In genomic region chr2:109898462-109899336, GRCh38 we compare ENCODE assay signal across 9 cellular contexts. TPM values are rescaled to one million over a fixed set of nuclear protein-coding genes. Genes with fewer than 3 reads are reported as not detected.
A peak's percentile ranks its signal among the peaks of the same experiment; 100 is the strongest.
DNase-seq lines count a peak whose midpoint lies in the region; ATAC-seq and TF ChIP-seq lines count a peak whose summit lies in the region.
"Not testable (repeated sequence)": the region's sequence is repeated elsewhere in the genome, so short reads cannot be mapped to it uniquely, and the experiment has no call there.
"Had no signal": no experiment of that assay in that cellular context is flagged by ENCODE, and none has a peak within 500 bp of the region (broad histone marks: within the 10 kb centered on the region; RNA-seq: fewer than 3 reads in every experiment).

LIMS3 (plus strand) TSS chr2:109898688; CDS start chr2:109898729, 41 bp downstream.

- H3K18ac ChIP-seq in IMR-90 (ENCODE audit: low read depth, low read length) = not testable (repeated sequence)

- not testable (repeated sequence) for H3K14ac ChIP-seq in IMR-90 (replicated peaks; ENCODE audit: low read depth, low read length)

- H3K56ac ChIP-seq in IMR-90 (ENCODE audit: extremely low read depth, insufficient read depth, low read length) = not testable (repeated sequence)

- not testable (repeated sequence) for TF ChIP-seq CTCF in IMR-90 (conservative IDR thresholded peaks at IDR 0.05; ENCODE audit: low read depth, low read length); body of pancreas (IDR thresholded peaks at IDR 0.05); fibroblast of villous mesenchyme (IDR thresholded peaks at IDR 0.05; ENCODE audit: insufficient read depth, low read depth, low read length); heart right ventricle (IDR thresholded peaks at IDR 0.05); left lung (IDR thresholded peaks at IDR 0.05); mucosa of descending colon (IDR thresholded peaks at IDR 0.05)

- H2BK20ac ChIP-seq in IMR-90 (ENCODE audit: low read depth, low read length) = not testable (repeated sequence)

- POLR2A ChIA-PET in IMR-90 (lab: Charles Lee; ENCODE audit: unreplicated experiment) = not testable (repeated sequence)

- H3K4me3 ChIP-seq in IMR-90 (ENCODE audit: insufficient read depth, low read depth, low read length); body of pancreas; fibroblast of villous mesenchyme (ENCODE audit: low read depth, low read length); heart right ventricle; left lung; mucosa of descending colon; aorta (ENCODE audit: low read length in 2 of 2): not testable (repeated sequence)

- not testable (repeated sequence) for H3K27ac ChIP-seq in IMR-90 (ENCODE audit: insufficient read depth, low read length); body of pancreas; heart right ventricle; left lung; aorta (ENCODE audit: low read depth in 1 of 2, low read length in 2 of 2)

- H3K4me1 ChIP-seq in IMR-90 (ENCODE audit: control insufficient read depth, insufficient read depth, low read length); body of pancreas; heart right ventricle; left lung; mucosa of descending colon (ENCODE audit: low read depth); aorta (ENCODE audit: control insufficient read depth in 1 of 2, insufficient read depth in 2 of 2, low read length in 2 of 2): not testable (repeated sequence)

- H3K9ac ChIP-seq in IMR-90 (ENCODE audit: low read depth, low read length) = not testable (repeated sequence)

- not testable (repeated sequence) for H2BK5ac ChIP-seq in IMR-90 (ENCODE audit: low read depth, low read length, poor library complexity, severe bottlenecking)

- not testable (repeated sequence) for TF ChIP-seq POLR2A in IMR-90 (IDR thresholded peaks at IDR 0.05; ENCODE audit: low read depth, low read length); body of pancreas (IDR thresholded peaks at IDR 0.05)

- H4K91ac ChIP-seq in IMR-90 (ENCODE audit: insufficient read depth, low read depth, low read length) = not testable (repeated sequence)

- not testable (repeated sequence) for H2BK15ac ChIP-seq in IMR-90 (ENCODE audit: low read depth, low read length)

- H3K4me2 ChIP-seq in IMR-90 (ENCODE audit: low read depth, low read length) = not testable (repeated sequence)

- not testable (repeated sequence) for H3K36me3 ChIP-seq in IMR-90 (ENCODE audit: control insufficient read depth, insufficient read depth, low read length); body of pancreas (replicated peaks in 1 of 2; ENCODE audit: insufficient read depth in 1 of 2, low read depth in 2 of 2); heart right ventricle; left lung; mucosa of descending colon (ENCODE audit: low read depth); aorta (ENCODE audit: control insufficient read depth in 1 of 2, insufficient read depth in 2 of 2, low read length in 1 of 2)

- H3K23ac ChIP-seq in IMR-90 (ENCODE audit: low read depth, low read length) = not testable (repeated sequence)

- H2AK9ac ChIP-seq in IMR-90 (replicated peaks; ENCODE audit: low read depth, low read length, poor library complexity) = not testable (repeated sequence)

- TF ChIP-seq RAD21 in IMR-90 (IDR thresholded peaks at IDR 0.05; ENCODE audit: low read length) = not testable (repeated sequence)

- H4K20me1 ChIP-seq in IMR-90 (ENCODE audit: insufficient read depth, low read length) = not testable (repeated sequence)

- H2AK5ac ChIP-seq in IMR-90 (ENCODE audit: low read depth, low read length) = not testable (repeated sequence)

- CTCF ChIA-PET in IMR-90 (lab: Yijun Ruan, JAX) = not testable (repeated sequence)

- H3K9me3 ChIP-seq in IMR-90 (ENCODE audit: control insufficient read depth, insufficient read depth, low read length); body of pancreas; heart right ventricle; left lung; mucosa of descending colon; aorta (ENCODE audit: control insufficient read depth, low read length): not testable (repeated sequence)

- H4K5ac ChIP-seq in IMR-90 (ENCODE audit: low read depth, low read length) = not testable (repeated sequence)

- not testable (repeated sequence) for H3K79me1 ChIP-seq in IMR-90 (ENCODE audit: low read depth in 1 of 2, low read length in 2 of 2)

- not testable (repeated sequence) for H2AFZ ChIP-seq in IMR-90 (replicated peaks; ENCODE audit: low read length, poor library complexity)

- intact Hi-C loops in IMR-90 (cut with micrococcal nuclease); body of pancreas (cut with DNase I); heart right ventricle (cut with DNase I); left lung (cut with DNase I); mucosa of descending colon (cut with DNase I, micrococcal nuclease); sciatic nerve (cut with DNase I); aorta (cut with DNase I): not testable (repeated sequence)

- not testable (repeated sequence) for DNase-seq in IMR-90; body of pancreas; fibroblast of villous mesenchyme (ENCODE audit: low read depth); heart right ventricle; left lung; mucosa of descending colon; sciatic nerve (ENCODE audit: low spot score); aorta

- in situ Hi-C loops in IMR-90 (cut with MboI; ENCODE audit: low sequenced_read_pairs) = not testable (repeated sequence)

- BruUV-seq in IMR-90 (replicated peaks; lab: Mats Ljungman, UMichigan) = TSS peak; percentile 54

- WGBS in IMR-90 (ENCODE audit: extremely low coverage in 2 of 2, insufficient read length in 1 of 2), 2 experiments = no CpG with 5 or more reads among the region's 28 CpGs
- no CpG with 5 or more reads among the region's 28 CpGs for WGBS in body of pancreas, 2 donors
- no CpG with 5 or more reads among the region's 28 CpGs for WGBS in heart right ventricle, 2 donors
- no CpG with 5 or more reads among the region's 28 CpGs for WGBS in aorta, 2 donors

- H4K8ac ChIP-seq in IMR-90 (ENCODE audit: low read depth in 2 of 2, low read length in 2 of 2) = not testable (repeated sequence)

- not testable (repeated sequence) for H3K9me1 ChIP-seq in IMR-90 (ENCODE audit: insufficient read depth, low read length)

- dilution Hi-C loops in IMR-90 (cut with HindIII; ENCODE audit: low sequenced_read_pairs, unreplicated experiment) = not testable (repeated sequence)

- H2BK120ac ChIP-seq in IMR-90 (ENCODE audit: low read depth, low read length) = not testable (repeated sequence)

- H3K27me3 ChIP-seq in IMR-90 (ENCODE audit: control insufficient read depth, insufficient read depth, low read length); body of pancreas; heart right ventricle; left lung; aorta (ENCODE audit: control insufficient read depth in 1 of 2, insufficient read depth in 2 of 2, low read length in 1 of 2): not testable (repeated sequence)

- not testable (repeated sequence) for ATAC-seq in IMR-90 (ENCODE audit: low read depth)
- ATAC-seq in body of pancreas = peak; percentile 83
- peak; percentile 96 to 99 (median 98) for ATAC-seq in heart right ventricle
- ATAC-seq in left lung = peak; percentile 48
- ATAC-seq in mucosa of descending colon = peak; percentile 66
- peak; percentile 97 for ATAC-seq in sciatic nerve
- ATAC-seq in aorta (ENCODE audit: low FRiP score) = peak; percentile 95

- H3K4ac ChIP-seq in IMR-90 (ENCODE audit: low read depth, low read length) = not testable (repeated sequence)

RNA-seq across cellular contexts. Expression of gene LIMS3, which starts in this region (rescaled TPM):
- total RNA-seq in IMR-90 (2012; rRNA removed) = 4.4 and 12.7 TPM in 2 replicates
- polyA plus RNA-seq in IMR-90 (2012; rRNA removed) = 0.44 and 0.99 TPM in 2 replicates
- polyA plus RNA-seq in IMR-90 (2012; cell fraction: cytosol; rRNA removed) = 1.6 and 2.0 TPM in 2 replicates
- 4.4 and 16.1 TPM in 2 replicates for polyA plus RNA-seq in IMR-90 (2012; cell fraction: nucleus; rRNA removed; ENCODE audit: low replicate concordance)
- 1 to 10 TPM; 4.7 to 4.9 TPM for total RNA-seq in body of pancreas
- total RNA-seq in fibroblast of villous mesenchyme = 5.8 and 14.2 TPM in 2 replicates
- total RNA-seq in heart right ventricle = 1 to 10 TPM; 2.5 to 7.0 (median 4.5) TPM
- 1 to 10 TPM; 1.0 to 3.6 TPM for polyA plus RNA-seq in heart right ventricle
- total RNA-seq in left lung = 1 to 10 TPM; 1.5 to 1.7 TPM
- 1 to 10 TPM in 2 of 3 donors, under 1 TPM in 1; 0.90 to 2.8 (median 1.6) TPM for total RNA-seq in mucosa of descending colon
- total RNA-seq in sciatic nerve = 3.7 TPM
- 10 to 100 TPM; 16.6 to 21.7 TPM for total RNA-seq in aorta
- polyA plus RNA-seq in aorta = 1 to 10 TPM in 1 of 2 donors, not detected in 1; 4.7 TPM
- total RNA-seq: Calu3 had no signal
